ENCODE assay signal across 8 cellular contexts in genomic region chr11:65817815-65818680, GRCh38. TPM values are rescaled to one million over a fixed set of nuclear protein-coding genes. Genes with fewer than 3 reads are reported as not detected.
DNase-seq lines count a peak whose midpoint lies in the region; ATAC-seq lines count a peak whose summit lies in the region.

No MANE protein-coding gene starts in this region.

- H4K20me1 ChIP-seq in BLaER1 treated with 17β-estradiol and CSF1 and Interleukin-3, amounts not matched to agents 10 nM and 100 nM = peaks cover 0 to 21% (median 0%) of the 10 kb centered on the region in 11 experiments; a peak in 2 of 22 replicates

- peak overlapping the region; percentile 75 for H3K27ac Mint-ChIP-seq in activated CD8-positive, alpha-beta T cell treated with anti-CD3 and anti-CD28 coated beads, Interleukin-2, amount 10 ng/mL, durations not matched to agents 7 days and 5 days

- peak overlapping the region; percentile 60 to 91 (median 68) for H3K4me3 ChIP-seq in BLaER1 treated with 17β-estradiol and CSF1 and Interleukin-3, amounts not matched to agents 10 nM and 100 nM

- H3K9me3 ChIP-seq in BLaER1 treated with 17β-estradiol and CSF1 and Interleukin-3, amounts not matched to agents 10 nM and 100 nM (replicated peaks in 1 of 11) = no peaks in the 10 kb centered on the region

- H3K4me1 ChIP-seq in BLaER1 treated with 17β-estradiol and CSF1 and Interleukin-3, amounts not matched to agents 10 nM and 100 nM = peaks cover 40 to 65% (median 59%) of the 10 kb centered on the region in 10 experiments

- H3K27me3 ChIP-seq in BLaER1 treated with 17β-estradiol and CSF1 and Interleukin-3, amounts not matched to agents 10 nM and 100 nM = peaks cover 0 to 12% (median 0%) of the 10 kb centered on the region in 11 experiments; a peak in 5 of 22 replicates

- DNase-seq in HK-2 (ENCODE audit: unreplicated experiment) (peak; percentile 88), NCI-H82 treated with DMSO at 0.1 percent for 48 hours (lab: John Stamatoyannopoulos, UW; ENCODE audit: unreplicated experiment) (peak; percentile 40), medulla oblongata (ENCODE audit: extremely low spot score) (peak; percentile 95)
- peak; percentile 96 for DNase-seq in activated CD8-positive, alpha-beta T cell treated with anti-CD3 and anti-CD28 coated beads, Interleukin-2, amount 10 ng/mL, durations not matched to agents 7 days and 5 days
- peak; percentile 97 for DNase-seq in effector CD4-positive, alpha-beta T cell
- peak; percentile 87 to 97 (median 90) for DNase-seq in stimulated activated CD4-positive, alpha-beta T cell treated with anti-CD3 and anti-CD28 coated beads, TNF-alpha, amount 100 ng/mL, for 4 hours (ENCODE audit: low read depth in 3 of 3)

- H3K36me3 ChIP-seq in BLaER1 treated with 17β-estradiol and CSF1 and Interleukin-3, amounts not matched to agents 10 nM and 100 nM = 0 out of 22 replicates have a peak, but pooled peaks cover 0 to 3% (median 0%) of the 10 kb centered on the region in 11 experiments

- POLR2A ChIA-PET in activated CD8-positive, alpha-beta T cell treated with anti-CD3 and anti-CD28 coated beads, Interleukin-2, amount 10 ng/mL, durations not matched to agents 7 days and 5 days (lab: Charles Lee) = interaction anchor here (1.5 to 2.0 kb wide), 3 partner anchors 38 to 106 kb away, joined by 6 to 8 read pairs (median 8); partner anchors contain the start of genes AP5B1 and KAT5

- peaks cover 20% of the 10 kb centered on the region for H3K4me1 Mint-ChIP-seq in activated CD8-positive, alpha-beta T cell treated with anti-CD3 and anti-CD28 coated beads, Interleukin-2, amount 10 ng/mL, durations not matched to agents 7 days and 5 days (ENCODE audit: low read depth)

- peak overlapping the region; percentile 53 to 92 (median 79) for H3K9ac ChIP-seq in BLaER1 treated with 17β-estradiol and CSF1 and Interleukin-3, amounts not matched to agents 10 nM and 100 nM

- peaks cover 4% of the 10 kb centered on the region for H3K27me3 Mint-ChIP-seq in activated CD8-positive, alpha-beta T cell treated with anti-CD3 and anti-CD28 coated beads, Interleukin-2, amount 10 ng/mL, durations not matched to agents 7 days and 5 days (ENCODE audit: low read depth)

- H3K36me3 Mint-ChIP-seq in activated CD8-positive, alpha-beta T cell treated with anti-CD3 and anti-CD28 coated beads, Interleukin-2, amount 10 ng/mL, durations not matched to agents 7 days and 5 days (ENCODE audit: low read depth) = no peaks in the 10 kb centered on the region

- ATAC-seq in GM19372 (IDR thresholded peaks at IDR 0.05; ENCODE audit: low read depth, unreplicated experiment) = peak; percentile 77
- peak; percentile 93 for ATAC-seq in activated CD8-positive, alpha-beta T cell treated with anti-CD3 and anti-CD28 coated beads, Interleukin-2, amount 10 ng/mL, durations not matched to agents 7 days and 5 days

- H3K27ac ChIP-seq in BLaER1 treated with 17β-estradiol and CSF1 and Interleukin-3, amounts not matched to agents 10 nM and 100 nM = peak overlapping the region; percentile 32 to 76 (median 64); a peak in 20 of 22 replicates

- CTCF ChIA-PET in activated CD8-positive, alpha-beta T cell treated with anti-CD3 and anti-CD28 coated beads, Interleukin-2, amount 10 ng/mL, durations not matched to agents 7 days and 5 days (lab: Charles Lee) = interaction anchor here (0.6 to 12.1 kb wide), 37 partner anchors 10 to 278 kb away, joined by 3 to 210 read pairs (median 4); partner anchors contain the start of genes AP5B1, CCDC85B, KAT5 and MUS81

- H3K4me2 ChIP-seq in BLaER1 treated with 17β-estradiol and CSF1 and Interleukin-3, amounts not matched to agents 10 nM and 100 nM = peak overlapping the region; percentile 89 to 98 (median 94)

- H3K9me3 Mint-ChIP-seq in activated CD8-positive, alpha-beta T cell treated with anti-CD3 and anti-CD28 coated beads, Interleukin-2, amount 10 ng/mL, durations not matched to agents 7 days and 5 days (ENCODE audit: insufficient read depth) = no peaks in the 10 kb centered on the region

- peak overlapping the region; percentile 76 for H3K4me3 Mint-ChIP-seq in activated CD8-positive, alpha-beta T cell treated with anti-CD3 and anti-CD28 coated beads, Interleukin-2, amount 10 ng/mL, durations not matched to agents 7 days and 5 days

RNA-seq across cellular contexts. Expression of gene SNX32, which starts 15.7 kb away (rescaled TPM):
- 1 to 10 TPM in 1 of 2 experiments, under 1 TPM in 1; 0.44 to 1.6 TPM for total RNA-seq in activated CD8-positive, alpha-beta T cell treated with anti-CD3 and anti-CD28 coated beads, Interleukin-2, amount 10 ng/mL, durations not matched to agents 7 days and 5 days

RNA-seq across cellular contexts. Expression of gene OVOL1, which starts 31.2 kb away (rescaled TPM):
- total RNA-seq in activated CD8-positive, alpha-beta T cell treated with anti-CD3 and anti-CD28 coated beads, Interleukin-2, amount 10 ng/mL, durations not matched to agents 7 days and 5 days = under 1 TPM in 1 of 2 experiments, not detected in 1; 0.08 TPM

RNA-seq across cellular contexts. Expression of gene AP5B1, which starts 37.3 kb away (rescaled TPM):
- 10 to 100 TPM; 21.9 to 22.5 TPM for total RNA-seq in activated CD8-positive, alpha-beta T cell treated with anti-CD3 and anti-CD28 coated beads, Interleukin-2, amount 10 ng/mL, durations not matched to agents 7 days and 5 days

RNA-seq across cellular contexts. Expression of gene CFL1, which starts 39.9 kb away (rescaled TPM):
- 1,000 to 10,000 TPM; 2,110 to 2,145 TPM for total RNA-seq in activated CD8-positive, alpha-beta T cell treated with anti-CD3 and anti-CD28 coated beads, Interleukin-2, amount 10 ng/mL, durations not matched to agents 7 days and 5 days

RNA-seq across cellular contexts. Expression of gene MUS81, which starts 42.2 kb away (rescaled TPM):
- 100 to 1,000 TPM; 106 to 111 TPM for total RNA-seq in activated CD8-positive, alpha-beta T cell treated with anti-CD3 and anti-CD28 coated beads, Interleukin-2, amount 10 ng/mL, durations not matched to agents 7 days and 5 days

Comparison
In these comparisons a context has a peak if more than half of its experiments do, and no peak if none do; other contexts are left out.
1. Peak in every context shown above with its lines: DNase-seq, ATAC-seq, H3K4me3 ChIP-seq and H3K27ac ChIP-seq.
2. DNase-seq: peak in every context shown above with its lines; median percentile 97 in effector CD4-positive, alpha-beta T cell; 96 in activated CD8-positive, alpha-beta T cell treated with anti-CD3 and anti-CD28 coated beads, Interleukin-2, amount 10 ng/mL, durations not matched to agents 7 days and 5 days; 95 in medulla oblongata; 90 in stimulated activated CD4-positive, alpha-beta T cell treated with anti-CD3 and anti-CD28 coated beads, TNF-alpha, amount 100 ng/mL, for 4 hours; 88 in HK-2; 40 in NCI-H82 treated with DMSO at 0.1 percent for 48 hours.